ENCODE assay signal across 4 cellular contexts in genomic region chr15:30192892-30193291, GRCh38. TPM values are rescaled to one million over a fixed set of nuclear protein-coding genes. Genes with fewer than 3 reads are reported as not detected.
"Had no signal": no experiment of that assay in that cellular context is flagged by ENCODE, and none has a peak within 500 bp of the region (broad histone marks: within the 10 kb centered on the region; RNA-seq: fewer than 3 reads in every experiment).

No MANE protein-coding gene starts in this region.

RNA-seq across cellular contexts. Expression of gene GOLGA8T, which starts 58.0 kb away (rescaled TPM):
- total RNA-seq: activated CD4-positive, alpha-beta memory T cell treated with anti-CD3 and anti-CD28 coated beads, Interleukin-2, amount 10 ng/mL, durations not matched to agents 7 days and 5 days; activated CD4-positive, alpha-beta T cell treated with anti-CD3 and anti-CD28 coated beads for 36 hours; activated CD4-positive, alpha-beta T cell treated with anti-CD3 and anti-CD28 coated beads, Interleukin-2, amount 10 ng/mL, durations not matched to agents 7 days and 5 days; activated T-helper 2 cell treated with anti-CD3 and anti-CD28 coated beads, Interferon-gamma antibody, Interleukin-2, Interleukin-4, amounts not matched to agents 10 μg/mL and 5 μg/mL and 100 μg/mL, durations not matched to agents 14 hours and 24 hours and 36 hours had no signal
